Comparison of ENCODE assay signal across 8 cellular contexts in genomic region chr17:49260011-49260921, GRCh38. TPM values are rescaled to one million over a fixed set of nuclear protein-coding genes. Genes with fewer than 3 reads are reported as not detected.
DNase-seq lines count a peak whose midpoint lies in the region; ATAC-seq and TF ChIP-seq lines count a peak whose summit lies in the region.

No MANE protein-coding gene starts in this region.

- no peak overlapping the region for H3K27ac Mint-ChIP-seq in Calu3 (ENCODE audit: unreplicated experiment)

- peaks cover 10% of the 10 kb centered on the region for H3K36me3 Mint-ChIP-seq in Calu3 (ENCODE audit: insufficient read depth, unreplicated experiment)

- H3K27ac ChIP-seq in HUES64 (ENCODE audit: low read depth, low read length) (no peak overlapping the region), iPS-18a (ENCODE audit: low read length) (no peak overlapping the region)

- H3K9ac ChIP-seq in HUES64 (ENCODE audit: low read depth, low read length) (peak overlapping the region; percentile 12; the same call in 1 of the 2 replicates), iPS-18a (ENCODE audit: low read length) (no peak overlapping the region), skeletal muscle satellite cell (ENCODE audit: low read depth, low read length) (peak overlapping the region; percentile 86)

- WGBS in HUES64: 3% methylated on average over 82 of the region's 82 CpGs

- H3K9me3 Mint-ChIP-seq in Calu3 (ENCODE audit: low read depth, unreplicated experiment): no peaks in the 10 kb centered on the region

- no peaks in the 10 kb centered on the region for H3K36me3 ChIP-seq in HUES64 (ENCODE audit: insufficient read depth, low read length)
- H3K36me3 ChIP-seq in iPS-18a (ENCODE audit: control insufficient read depth, low read depth, low read length): no peaks in the 10 kb centered on the region
- no peaks in the 10 kb centered on the region for H3K36me3 ChIP-seq in skeletal muscle satellite cell (ENCODE audit: insufficient read depth, low read length)

- H3K4me1 ChIP-seq in HUES64 (ENCODE audit: insufficient read depth, low read length) (0 out of 2 replicates have a peak, but pooled peaks cover 5% of the 10 kb centered on the region), iPS-18a (ENCODE audit: control insufficient read depth, low read depth, low read length) (peaks cover 4% of the 10 kb centered on the region), skeletal muscle satellite cell (ENCODE audit: control insufficient read depth, insufficient read depth, low read length) (peaks cover 16% of the 10 kb centered on the region)

- H3K27me3 ChIP-seq in HUES64 (ENCODE audit: insufficient read depth, low read length) (peaks cover 23% of the 10 kb centered on the region), iPS-18a (ENCODE audit: control insufficient read depth, insufficient read depth, low read length) (peaks cover 24% of the 10 kb centered on the region), skeletal muscle satellite cell (ENCODE audit: control insufficient read depth, insufficient read depth, low read length) (peaks cover 4% of the 10 kb centered on the region)

- peaks cover 11% of the 10 kb centered on the region for H3K27me3 Mint-ChIP-seq in Calu3 (ENCODE audit: unreplicated experiment)

- H3K4me3 ChIP-seq in HUES64 (ENCODE audit: low read length) (peak overlapping the region; percentile 63), iPS-18a (ENCODE audit: low read length) (peak overlapping the region; percentile 62), skeletal muscle satellite cell (ENCODE audit: low read length) (peak overlapping the region; percentile 68)

- H3K4me1 Mint-ChIP-seq in Calu3 (ENCODE audit: low read depth, unreplicated experiment): peaks cover 8% of the 10 kb centered on the region

- H3K9me3 ChIP-seq in HUES64 (ENCODE audit: insufficient read depth, low read depth, low read length): no peaks in the 10 kb centered on the region
- no peaks in the 10 kb centered on the region for H3K9me3 ChIP-seq in iPS-18a (ENCODE audit: control insufficient read depth, low read depth, low read length)
- no peaks in the 10 kb centered on the region for H3K9me3 ChIP-seq in skeletal muscle satellite cell (replicated peaks; ENCODE audit: low read length)

- TF ChIP-seq CTCF in Calu3 (IDR thresholded peaks at IDR 0.05; ENCODE audit: unreplicated experiment): no peak

- CTCF ChIA-PET in Calu3 (lab: Charles Lee): interaction anchor here (0.5 to 1.7 kb wide), 14 partner anchors 8 to 716 kb away, joined by 3 to 8 read pairs (median 4); no protein-coding TSS in a partner anchor

- peak overlapping the region; percentile 73 for H3K4me3 Mint-ChIP-seq in Calu3 (ENCODE audit: low read depth, unreplicated experiment)

- ATAC-seq in GM19455 (IDR thresholded peaks at IDR 0.05; ENCODE audit: unreplicated experiment) (no peak), HG03432 (IDR thresholded peaks at IDR 0.05; ENCODE audit: unreplicated experiment) (no peak)

- peak overlapping the region; percentile 84 for H3K4me2 ChIP-seq in skeletal muscle satellite cell (ENCODE audit: low read length)

- BruUV-seq in Calu3 (replicated peaks; lab: Mats Ljungman, UMichigan): no TSS peak

- intact Hi-C loops in Calu3 (cut with micrococcal nuclease; ENCODE audit: unreplicated experiment): loop anchor here (2.0 kb wide), 1 partner anchor 31 kb away; no protein-coding TSS in a partner anchor

- DNase-seq in Calu3 (peak; percentile 61), UCSD-AML1 (lab: John Stamatoyannopoulos, UW; ENCODE audit: unreplicated experiment) (peak; percentile 75), brain pericyte (ENCODE audit: low read depth, low spot score) (peak; percentile 15)

RNA-seq across cellular contexts. Expression of gene PHOSPHO1, which starts 29.7 kb away (rescaled TPM):
- not detected in 2 replicates for total RNA-seq in Calu3 (2022)
- polyA plus RNA-seq in HUES64 (2013, experiment 1 of 2): 0.40 TPM
- 0.19 TPM for polyA plus RNA-seq in HUES64 (2013, experiment 2 of 2)
- total RNA-seq in skeletal muscle satellite cell (2012; rRNA removed): 0.22 and 0.51 TPM in 2 replicates

RNA-seq across cellular contexts. Expression of gene ABI3, which starts 49.8 kb away (rescaled TPM):
- total RNA-seq in Calu3 (2022): not detected in 2 replicates
- 1.9 TPM for polyA plus RNA-seq in HUES64 (2013, experiment 1 of 2)
- polyA plus RNA-seq in HUES64 (2013, experiment 2 of 2): 2.3 TPM
- total RNA-seq in skeletal muscle satellite cell (2012; rRNA removed): 0.22 and 2.8 TPM in 2 replicates

RNA-seq across cellular contexts. Expression of gene GNGT2, which starts 49.9 kb away (rescaled TPM):
- not detected in 2 replicates for total RNA-seq in Calu3 (2022)
- polyA plus RNA-seq in HUES64 (2013, experiment 1 of 2): 0.75 TPM
- 0.89 TPM for polyA plus RNA-seq in HUES64 (2013, experiment 2 of 2)
- not detected in 2 replicates for total RNA-seq in skeletal muscle satellite cell (2012; rRNA removed)

Comparison
In these comparisons a context has a peak if more than half of its experiments do, and no peak if none do; other contexts are left out.
1. DNase-seq: peak in every context shown above with its lines; median percentile 75 in UCSD-AML1; 61 in Calu3; 15 in brain pericyte.